ENCODE assay signal across 25 cellular contexts in genomic region chr6:38925110-38925509, GRCh38.
"Had no signal": no experiment of that assay in that cellular context is flagged by ENCODE, and none has a peak within 500 bp of the region (broad histone marks: within the 10 kb centered on the region; RNA-seq: fewer than 3 reads in every experiment).

No MANE protein-coding gene starts in this region.

- H3K27me3 ChIP-seq: colonic mucosa, gastroesophageal sphincter had no signal

- DNase-seq: colonic mucosa; cortex of kidney; dermis blood vessel endothelial cell; dorsolateral prefrontal cortex; effector CD4-positive, alpha-beta T cell; effector CD8-positive, alpha-beta T cell; effector memory CD4-positive, alpha-beta T cell; effector memory CD8-positive, alpha-beta T cell; endodermal cell; erythroblast; esophagus squamous epithelium; foreskin fibroblast; foreskin keratinocyte; foreskin melanocyte; gastrocnemius medialis; glutamatergic neuron; head of caudate nucleus; heart left ventricle; heart right ventricle had no signal

- H3K27ac Mint-ChIP-seq: dendritic cell treated with granulocyte-macrophage colony-stimulating factor and Interleukin-4, amounts not matched to agents 40 ng/mL and 50 ng/mL, for 4 days; effector memory CD8-positive, alpha-beta T cell; endodermal cell had no signal

- H3K4me3 Mint-ChIP-seq: dendritic cell treated with granulocyte-macrophage colony-stimulating factor and Interleukin-4, amounts not matched to agents 40 ng/mL and 50 ng/mL, for 4 days; effector memory CD8-positive, alpha-beta T cell; endodermal cell had no signal

- H3K4me1 ChIP-seq: colonic mucosa, esophagus muscularis mucosa, esophagus squamous epithelium, foreskin keratinocyte, gastrocnemius medialis, gastroesophageal sphincter, heart left ventricle, heart right ventricle had no signal

- H3K36me3 ChIP-seq: colonic mucosa, esophagus muscularis mucosa, esophagus squamous epithelium, gastrocnemius medialis, gastroesophageal sphincter, heart left ventricle, heart right ventricle had no signal

- ATAC-seq: effector memory CD8-positive, alpha-beta T cell; esophagus mucosa; foreskin keratinocyte; gastrocnemius medialis; gastroesophageal sphincter; heart left ventricle; heart right ventricle had no signal

- H3K9me3 Mint-ChIP-seq: dendritic cell treated with granulocyte-macrophage colony-stimulating factor and Interleukin-4, amounts not matched to agents 40 ng/mL and 50 ng/mL, for 4 days; effector memory CD8-positive, alpha-beta T cell; endodermal cell had no signal

- H3K4me3 ChIP-seq: colonic mucosa, coronary artery, dorsolateral prefrontal cortex, esophagus muscularis mucosa, esophagus squamous epithelium, gastrocnemius medialis, gastroesophageal sphincter, heart left ventricle, heart right ventricle had no signal

- H3K27ac ChIP-seq: colonic mucosa, coronary artery, dorsolateral prefrontal cortex, epithelial cell of prostate, esophagus muscularis mucosa, esophagus squamous epithelium, foreskin keratinocyte, gastrocnemius medialis, gastroesophageal sphincter, heart left ventricle, heart right ventricle had no signal

- H3K9me3 ChIP-seq: colonic mucosa, esophagus muscularis mucosa, esophagus squamous epithelium, gastrocnemius medialis, gastroesophageal sphincter, heart left ventricle, heart right ventricle had no signal
